Comparison of ENCODE assay signal across 8 cellular contexts in genomic region chr12:116319851-116320621, GRCh38.
DNase-seq lines count a peak whose midpoint lies in the region; ATAC-seq and TF ChIP-seq lines count a peak whose summit lies in the region.

No MANE protein-coding gene starts in this region.

- ATAC-seq in HG02970 (IDR thresholded peaks at IDR 0.05; ENCODE audit: low FRiP score, unreplicated experiment) (no peak), HG02981 (IDR thresholded peaks at IDR 0.05; ENCODE audit: unreplicated experiment) (no peak), GM21529 (IDR thresholded peaks at IDR 0.05; ENCODE audit: unreplicated experiment) (no peak)

- TF ChIP-seq CTCF in coronary artery (IDR thresholded peaks at IDR 0.05) (no peak), nephron (IDR thresholded peaks at IDR 0.05; ENCODE audit: unreplicated experiment in 3 of 3) (no peak)

- H3K36me3 Mint-ChIP-seq in nephron (ENCODE audit: low read depth) = no peaks in the 10 kb centered on the region

- peak overlapping the region; percentile 57 for H3K4me3 ChIP-seq in coronary artery

- H3K4me3 Mint-ChIP-seq in nephron = peak overlapping the region in 1 of 3 experiments; percentile 31

- H3K27ac Mint-ChIP-seq in nephron = peak overlapping the region; percentile 57 to 91 (median 86)

- peaks cover 6% of the 10 kb centered on the region for H3K27me3 Mint-ChIP-seq in nephron (ENCODE audit: low read depth)

- DNase-seq in GM04503 (ENCODE audit: low read depth) (peak; percentile 94), RPMI8226 (peak; percentile 28), coronary artery (ENCODE audit: low spot score) (peak; percentile 88), activated gamma-delta T cell treated with Interleukin-2 at 50 U/mL for 16 hours (no peak)

- H3K27ac ChIP-seq in coronary artery = peak overlapping the region; percentile 65 to 94

- peaks cover 39% of the 10 kb centered on the region for H3K4me1 Mint-ChIP-seq in nephron

- H3K9me3 Mint-ChIP-seq in nephron = no peaks in the 10 kb centered on the region
